In genomic region chr21:45413922-45414321, GRCh38 we compare ENCODE assay signal across 28 cellular contexts. TPM values are rescaled to one million over a fixed set of nuclear protein-coding genes. Genes with fewer than 3 reads are reported as not detected.
DNase-seq lines count a peak whose midpoint lies in the region; ATAC-seq and TF ChIP-seq lines count a peak whose summit lies in the region.
"Had no signal": no experiment of that assay in that cellular context is flagged by ENCODE, and none has a peak within 500 bp of the region (broad histone marks: within the 10 kb centered on the region; RNA-seq: fewer than 3 reads in every experiment).

No MANE protein-coding gene starts in this region.

- no peaks in the 10 kb centered on the region for H3K36me3 Mint-ChIP-seq in WTC11
- H3K36me3 Mint-ChIP-seq: activated naive CD4-positive, alpha-beta T cell treated with anti-CD3 and anti-CD28 coated beads, Interleukin-2, amount 50 U/mL, for 24 hours; stimulated activated naive B cell treated with anti-CD40 and anti-IgM and Interleukin-4, amounts not matched to agents 10 μg/mL and 1 μg/mL and 100 μg/mL, for 72 hours had no signal

- H3K9ac ChIP-seq in PC-3 (ENCODE audit: low read length): no peak overlapping the region

- no peak overlapping the region for H2AFZ ChIP-seq in PC-3 (ENCODE audit: low read length)

- no peak overlapping the region for H3K4me3 Mint-ChIP-seq in WTC11
- H3K4me3 Mint-ChIP-seq: activated naive CD4-positive, alpha-beta T cell treated with anti-CD3 and anti-CD28 coated beads, Interleukin-2, amount 50 U/mL, for 24 hours; effector memory CD8-positive, alpha-beta T cell; nephron progenitor cell; stimulated activated naive B cell treated with anti-CD40 and anti-IgM and Interleukin-4, amounts not matched to agents 10 μg/mL and 1 μg/mL and 100 μg/mL, for 72 hours had no signal

- no peaks in the 10 kb centered on the region for H4K20me1 ChIP-seq in PC-3 (ENCODE audit: low read length)

- CTCF ChIA-PET in WTC11 (lab: Charles Lee) (interaction anchor here (0.8 to 1.2 kb wide), 2 partner anchors 105 to 275 kb away, joined by 3 to 8 read pairs; no protein-coding TSS in a partner anchor), PC-3 (lab: Charles Lee) (no interaction called here)

- peak overlapping the region; percentile 74 for H3K27ac Mint-ChIP-seq in WTC11
- H3K27ac Mint-ChIP-seq: activated naive CD4-positive, alpha-beta T cell treated with anti-CD3 and anti-CD28 coated beads, Interleukin-2, amount 50 U/mL, for 24 hours; activated T-helper 2 cell treated with anti-CD3 and anti-CD28 coated beads, Interferon-gamma antibody, Interleukin-2, Interleukin-4, amounts not matched to agents 10 μg/mL and 5 μg/mL and 100 μg/mL, durations not matched to agents 14 hours and 24 hours and 36 hours; effector memory CD8-positive, alpha-beta T cell; nephron progenitor cell; stimulated activated naive B cell treated with anti-CD40 and anti-IgM and Interleukin-4, amounts not matched to agents 10 μg/mL and 1 μg/mL and 100 μg/mL, for 72 hours had no signal

- H3F3A ChIP-seq in PC-3 (ENCODE audit: low read length, unreplicated experiment): no peaks in the 10 kb centered on the region

- peak overlapping the region; percentile 98 for H3K27ac ChIP-seq in cardiac muscle cell
- no peak overlapping the region for H3K27ac ChIP-seq in lower lobe of right lung
- no peak overlapping the region for H3K27ac ChIP-seq in sigmoid colon
- no peak overlapping the region for H3K27ac ChIP-seq in PC-3 (ENCODE audit: low read length)
- H3K27ac ChIP-seq: C4-2B, left lung had no signal

- BruUV-seq in PC-3 (replicated peaks; lab: Mats Ljungman, UMichigan): no TSS peak

- H3K4me2 ChIP-seq in PC-3 (ENCODE audit: low read length): no peak overlapping the region

- H3K4me1 Mint-ChIP-seq in WTC11: peaks cover 82% of the 10 kb centered on the region
- H3K4me1 Mint-ChIP-seq: activated naive CD4-positive, alpha-beta T cell treated with anti-CD3 and anti-CD28 coated beads, Interleukin-2, amount 50 U/mL, for 24 hours; stimulated activated naive B cell treated with anti-CD40 and anti-IgM and Interleukin-4, amounts not matched to agents 10 μg/mL and 1 μg/mL and 100 μg/mL, for 72 hours had no signal

- DNase-seq in WTC11 (ENCODE audit: low spot score) (peak; percentile 15), cardiac muscle cell (ENCODE audit: low read depth in 1 of 2, low spot score in 1 of 2) (no peak), lower lobe of right lung (peak; percentile 27), sigmoid colon (peak; percentile 66), DMS153 (lab: John Stamatoyannopoulos, UW) (no peak), PC-3 (no peak), GM20000 (ENCODE audit: low spot score) (no peak)
- DNase-seq: activated CD4-positive, alpha-beta T cell treated with anti-CD3 and anti-CD28 coated beads, Interleukin-2, amount 50 U/mL, for 48 hours; activated CD4-positive, CD25-positive, alpha-beta regulatory T cell; activated CD8-positive, alpha-beta memory T cell treated with anti-CD3 and anti-CD28 coated beads, Interleukin-2, amount 50 U/mL, for 48 hours; amygdala; Calu3; cortex of kidney; DND-41; effector memory CD8-positive, alpha-beta T cell; H7; KBM-7; MM.1S; NCI-H2029 treated with DMSO at 0.1 percent for 48 hours; NCI-H526; nephron progenitor cell; stimulated activated CD4-positive, alpha-beta T cell treated with anti-CD3 and anti-CD28 coated beads, Interleukin-15, amount 100 ng/mL, for 24 hours; stimulated activated naive B cell treated with anti-CD40 and anti-IgM and Interleukin-4, amounts not matched to agents 10 μg/mL and 1 μg/mL and 100 μg/mL, for 72 hours; testis had no signal

- no peaks in the 10 kb centered on the region for H3K9me2 ChIP-seq in PC-3 (replicated peaks; ENCODE audit: low read length)

- H3K4me3 ChIP-seq in cardiac muscle cell: no peak overlapping the region
- no peak overlapping the region for H3K4me3 ChIP-seq in lower lobe of right lung
- no peak overlapping the region for H3K4me3 ChIP-seq in sigmoid colon
- H3K4me3 ChIP-seq in PC-3 (ENCODE audit: low read length): no peak overlapping the region
- H3K4me3 ChIP-seq: left lung, testis had no signal

- POLR2A ChIA-PET in WTC11 (lab: Charles Lee) (interaction anchor here (1.5 kb wide), 1 partner anchor 126 kb away, joined by 4 read pairs; the partner anchor contains the start of gene POFUT2), PC-3 (lab: Charles Lee; ENCODE audit: unreplicated experiment) (no interaction called here)

- ATAC-seq in WTC11: no peak
- no peak for ATAC-seq in lower lobe of right lung
- ATAC-seq in PC-3: no peak
- ATAC-seq: effector memory CD8-positive, alpha-beta T cell; left lung; stimulated activated naive B cell treated with anti-CD40 and anti-IgM and Interleukin-4, amounts not matched to agents 10 μg/mL and 1 μg/mL and 100 μg/mL, for 72 hours had no signal

- H3K27me3 ChIP-seq in cardiac muscle cell (no peaks in the 10 kb centered on the region), lower lobe of right lung (ENCODE audit: low read depth) (no peaks in the 10 kb centered on the region), sigmoid colon (no peaks in the 10 kb centered on the region), PC-3 (ENCODE audit: low read length) (no peaks in the 10 kb centered on the region)
- H3K27me3 ChIP-seq: testis had no signal

- H3K9me3 ChIP-seq in cardiac muscle cell (ENCODE audit: low read depth) (no peaks in the 10 kb centered on the region), lower lobe of right lung (no peaks in the 10 kb centered on the region), sigmoid colon (no peaks in the 10 kb centered on the region), PC-3 (ENCODE audit: low read length) (no peaks in the 10 kb centered on the region)
- H3K9me3 ChIP-seq: left lung, testis had no signal

- no peak for TF ChIP-seq POLR2A in sigmoid colon (IDR thresholded peaks at IDR 0.05)

- H3K9me3 Mint-ChIP-seq in WTC11: no peaks in the 10 kb centered on the region
- H3K9me3 Mint-ChIP-seq: activated naive CD4-positive, alpha-beta T cell treated with anti-CD3 and anti-CD28 coated beads, Interleukin-2, amount 50 U/mL, for 24 hours; activated T-helper 2 cell treated with anti-CD3 and anti-CD28 coated beads, Interferon-gamma antibody, Interleukin-2, Interleukin-4, amounts not matched to agents 10 μg/mL and 5 μg/mL and 100 μg/mL, durations not matched to agents 14 hours and 24 hours and 36 hours; effector memory CD8-positive, alpha-beta T cell; nephron progenitor cell; stimulated activated naive B cell treated with anti-CD40 and anti-IgM and Interleukin-4, amounts not matched to agents 10 μg/mL and 1 μg/mL and 100 μg/mL, for 72 hours had no signal

- no peak for TF ChIP-seq EP300 in sigmoid colon (IDR thresholded peaks at IDR 0.05)

- no peaks in the 10 kb centered on the region; the same call in 1 of the 2 replicates for H3K27me3 Mint-ChIP-seq in WTC11 (ENCODE audit: low read depth)
- H3K27me3 Mint-ChIP-seq: activated naive CD4-positive, alpha-beta T cell treated with anti-CD3 and anti-CD28 coated beads, Interleukin-2, amount 50 U/mL, for 24 hours had no signal

- TF ChIP-seq CTCF in WTC11 (IDR thresholded peaks at IDR 0.05): no peak
- no peak for TF ChIP-seq CTCF in cardiac muscle cell (IDR thresholded peaks at IDR 0.05; ENCODE audit: low read depth, low read length)
- TF ChIP-seq CTCF in lower lobe of right lung (IDR thresholded peaks at IDR 0.05): no peak
- no peak for TF ChIP-seq CTCF in sigmoid colon (IDR thresholded peaks at IDR 0.05)
- no peak for TF ChIP-seq CTCF in PC-3 (conservative IDR thresholded peaks at IDR 0.05; ENCODE audit: low read depth, low read length)
- no peak for TF ChIP-seq CTCF in GM20000 (IDR thresholded peaks at IDR 0.05; ENCODE audit: extremely low read depth, missing control alignments)

- H3K36me3 ChIP-seq in cardiac muscle cell (no peaks in the 10 kb centered on the region), lower lobe of right lung (no peaks in the 10 kb centered on the region), sigmoid colon (no peaks in the 10 kb centered on the region), PC-3 (ENCODE audit: low read depth, low read length) (no peaks in the 10 kb centered on the region)
- H3K36me3 ChIP-seq: left lung had no signal

- peaks cover 27% of the 10 kb centered on the region for H3K79me2 ChIP-seq in PC-3 (ENCODE audit: low read length)

- WGBS in sigmoid colon, 2 donors: 79 to 90% methylated on average over 7 of the region's 7 CpGs

- H3K4me1 ChIP-seq in cardiac muscle cell (ENCODE audit: low read depth) (peaks cover 83% of the 10 kb centered on the region), lower lobe of right lung (peaks cover 7% of the 10 kb centered on the region), sigmoid colon (peaks cover 0 to 26% (median 8%) of the 10 kb centered on the region in 4 donors), PC-3 (ENCODE audit: insufficient read depth, low read length) (no peaks in the 10 kb centered on the region)
- H3K4me1 ChIP-seq: left lung had no signal

- intact Hi-C loops in lower lobe of right lung (cut with DNase I): no loop called here
- intact Hi-C loops in sigmoid colon (cut with DNase I): no loop called here
- intact Hi-C loops in PC-3 (cut with micrococcal nuclease): no loop called here

TF ChIP-seq in WTC11, 78 proteins besides CTCF, POLR2A, EP300 and RAD21:
- TF ChIP-seq ERG (CRISPR knock-in tag; IDR thresholded peaks at IDR 0.05): no peak
- TF ChIP-seq FOXJ3 (CRISPR knock-in tag; IDR thresholded peaks at IDR 0.05; ENCODE audit: borderline replicate concordance): no peak
- TF ChIP-seq ZNF263 (CRISPR knock-in tag; IDR thresholded peaks at IDR 0.05; ENCODE audit: low read depth): peak; percentile 90

RNA-seq across cellular contexts. Expression of gene COL18A1, which starts 9.0 kb away (rescaled TPM):
- 231 to 241 TPM (median 231 TPM) in 3 replicates for total RNA-seq in WTC11 (2021)
- 887 and 1,182 TPM in 2 replicates for total RNA-seq in cardiac muscle cell
- polyA plus RNA-seq in cardiac muscle cell: 407 and 535 TPM in 2 replicates
- 45.1 TPM for total RNA-seq in lower lobe of right lung
- total RNA-seq in sigmoid colon: 100 to 1,000 TPM in 3 of 4 donors, 10 to 100 TPM in 1; 39.7 to 197 (median 103) TPM
- polyA plus RNA-seq in sigmoid colon: 10 to 100 TPM in 1 of 3 donors, 1 to 10 TPM in 2; 4.4 to 34.8 (median 5.4) TPM
- total RNA-seq in PC-3 (2014; rRNA removed): 77.0 and 85.5 TPM in 2 replicates

Comparison
In these comparisons a context has a peak if more than half of its experiments do, and no peak if none do; other contexts are left out.
1. DNase-seq: peak in WTC11 (single experiment), lower lobe of right lung (single experiment) and sigmoid colon (single experiment); none in cardiac muscle cell (0 of 2), DMS153 (single experiment), PC-3 (single experiment) and GM20000 (single experiment).